Comparison of ENCODE assay signal across 10 cellular contexts in genomic region chr12:75444444-75445136, GRCh38. TPM values are rescaled to one million over a fixed set of nuclear protein-coding genes. Genes with fewer than 3 reads are reported as not detected.
A peak's percentile ranks its signal among the peaks of the same experiment; 100 is the strongest.
DNase-seq lines count a peak whose midpoint lies in the region.
"Had no signal": no experiment of that assay in that cellular context is flagged by ENCODE, and none has a peak within 500 bp of the region (broad histone marks: within the 10 kb centered on the region; RNA-seq: fewer than 3 reads in every experiment).

No MANE protein-coding gene starts in this region.

- no peak overlapping the region for H3K4ac ChIP-seq in trophoblast cell (ENCODE audit: low read depth, low read length)

- peaks cover 0 to 4% of the 10 kb centered on the region in 2 donors for H3K27me3 Mint-ChIP-seq in CD8-positive, alpha-beta memory T cell

- H3K4me3 ChIP-seq in trophoblast cell (ENCODE audit: low read depth, low read length) = no peak overlapping the region
- H3K4me3 ChIP-seq in CD8-positive, alpha-beta memory T cell (ENCODE audit: low read length) = no peak overlapping the region
- H3K4me3 ChIP-seq: Peyer's patch had no signal

- no peak overlapping the region for H2AK5ac ChIP-seq in trophoblast cell (ENCODE audit: low read length)

- H2AFZ ChIP-seq in trophoblast cell (ENCODE audit: insufficient read depth, low read length, poor library complexity) = no peak overlapping the region

- H4K91ac ChIP-seq in trophoblast cell (ENCODE audit: low read depth, low read length) = no peak overlapping the region

- POLR2A ChIA-PET in CD8-positive, alpha-beta memory T cell (lab: Charles Lee) = interaction anchor here (0.5 kb wide), 1 partner anchor 9 kb away, joined by 5 read pairs; no protein-coding TSS in a partner anchor

- H3K4me3 Mint-ChIP-seq in CD8-positive, alpha-beta memory T cell = no peak overlapping the region

- peaks cover 0 to 5% (median 2%) of the 10 kb centered on the region in 5 donors for H3K9me3 Mint-ChIP-seq in CD8-positive, alpha-beta memory T cell

- WGBS in trophoblast cell (ENCODE audit: extremely low coverage, insufficient coverage, insufficient read length) = no CpG with 5 or more reads among the region's 6 CpGs

- H3K36me3 Mint-ChIP-seq in CD8-positive, alpha-beta memory T cell = peaks cover 0 to 7% (median 4%) of the 10 kb centered on the region in 3 donors

- H3K79me2 ChIP-seq in trophoblast cell (ENCODE audit: control insufficient read depth, insufficient read depth, low read length, poor library complexity) = no peaks in the 10 kb centered on the region

- H3K23ac ChIP-seq in trophoblast cell (ENCODE audit: low read length) = no peak overlapping the region

- DNase-seq in ELR (ENCODE audit: low read depth) = peak; percentile 80
- peak; percentile 41 for DNase-seq in RKO (ENCODE audit: low spot score)
- peak; percentile 39 for DNase-seq in fibroblast of gingiva (ENCODE audit: low read depth)
- DNase-seq in trophoblast cell = peak; percentile 18 to 38
- no peak for DNase-seq in CD8-positive, alpha-beta memory T cell
- no peak for DNase-seq in NCI-H1105 (lab: John Stamatoyannopoulos, UW)
- DNase-seq in cortex of kidney (lab: John Stamatoyannopoulos, UW) = no peak
- DNase-seq: NCI-H345, Peyer's patch had no signal

- no peak overlapping the region for H3K14ac ChIP-seq in trophoblast cell (ENCODE audit: low read length)

- no peaks in the 10 kb centered on the region for H3K27me3 ChIP-seq in trophoblast cell (ENCODE audit: insufficient read depth, low read length)
- H3K27me3 ChIP-seq in CD8-positive, alpha-beta memory T cell (ENCODE audit: insufficient read depth, low read length, poor library complexity, severe bottlenecking) = no peaks in the 10 kb centered on the region
- H3K27me3 ChIP-seq: Peyer's patch had no signal

- H2BK5ac ChIP-seq in trophoblast cell (ENCODE audit: low read depth, low read length, poor library complexity) = no peak overlapping the region

- H3K36me3 ChIP-seq in trophoblast cell (ENCODE audit: control insufficient read depth in 1 of 2, insufficient read depth in 2 of 2, low read length in 2 of 2) = no peaks in the 10 kb centered on the region
- H3K36me3 ChIP-seq in CD8-positive, alpha-beta memory T cell (ENCODE audit: insufficient read depth, low read length) = no peaks in the 10 kb centered on the region
- H3K36me3 ChIP-seq: Peyer's patch had no signal

- H3K9me3 ChIP-seq in trophoblast cell (ENCODE audit: insufficient read depth, low read depth, low read length) = peaks cover 2% of the 10 kb centered on the region
- no peaks in the 10 kb centered on the region for H3K9me3 ChIP-seq in CD8-positive, alpha-beta memory T cell (ENCODE audit: low read length)
- H3K9me3 ChIP-seq: Peyer's patch had no signal

- no peak overlapping the region for H2BK12ac ChIP-seq in trophoblast cell (ENCODE audit: low read length)

- CTCF ChIA-PET in CD8-positive, alpha-beta memory T cell (lab: Charles Lee) = no interaction called here

- peak overlapping the region in 1 of 8 donors; percentile 50 for H3K27ac Mint-ChIP-seq in CD8-positive, alpha-beta memory T cell

- no peak overlapping the region for H4K8ac ChIP-seq in trophoblast cell (ENCODE audit: low read depth, low read length)

- H3K4me1 ChIP-seq in trophoblast cell (ENCODE audit: control insufficient read depth in 1 of 2, insufficient read depth in 2 of 2, low read length in 2 of 2) = peaks cover 0 to 3% of the 10 kb centered on the region in 2 experiments
- no peaks in the 10 kb centered on the region for H3K4me1 ChIP-seq in CD8-positive, alpha-beta memory T cell (ENCODE audit: insufficient read depth, low read length)
- H3K4me1 ChIP-seq: Peyer's patch had no signal

- peak overlapping the region; percentile 16 for H3K4me2 ChIP-seq in trophoblast cell (ENCODE audit: low read length)

- no peaks in the 10 kb centered on the region for H3K79me1 ChIP-seq in trophoblast cell (ENCODE audit: low read length)

- no peak overlapping the region for H3K27ac ChIP-seq in trophoblast cell (ENCODE audit: low read depth, low read length)
- H3K27ac ChIP-seq in CD8-positive, alpha-beta memory T cell (ENCODE audit: low read depth, low read length) = no peak overlapping the region
- H3K27ac ChIP-seq: Peyer's patch, VCaP had no signal

- peak overlapping the region; percentile 17 for H2BK120ac ChIP-seq in trophoblast cell (ENCODE audit: insufficient read depth, low read length, poor library complexity)

- H3K18ac ChIP-seq in trophoblast cell (ENCODE audit: low read length) = no peak overlapping the region

- H4K12ac ChIP-seq in trophoblast cell (ENCODE audit: low read depth, low read length) = no peak overlapping the region

- H3K4me1 Mint-ChIP-seq in CD8-positive, alpha-beta memory T cell = no peaks in the 10 kb centered on the region

- no peak overlapping the region for H3K9ac ChIP-seq in trophoblast cell (ENCODE audit: low read length)

RNA-seq across cellular contexts. Expression of gene GLIPR1, which starts 36.0 kb away (rescaled TPM):
- 19.6 and 20.8 TPM in 2 replicates for polyA plus RNA-seq in trophoblast cell (2013)
- 10 to 100 TPM; 22.2 to 22.8 TPM for total RNA-seq in CD8-positive, alpha-beta memory T cell
- polyA plus RNA-seq in CD8-positive, alpha-beta memory T cell = 202 TPM

RNA-seq across cellular contexts. Expression of gene GLIPR1L2, which starts 53.7 kb away (rescaled TPM):
- 0.24 and 0.31 TPM in 2 replicates for polyA plus RNA-seq in trophoblast cell (2013)
- total RNA-seq in CD8-positive, alpha-beta memory T cell = not detected
- polyA plus RNA-seq in CD8-positive, alpha-beta memory T cell = 0.92 TPM

Comparison
In these comparisons a context has a peak if more than half of its experiments do, and no peak if none do; other contexts are left out.
1. DNase-seq: peak in ELR (single experiment), RKO (single experiment), fibroblast of gingiva (single experiment) and trophoblast cell (2 of 2); none in CD8-positive, alpha-beta memory T cell (0 of 5), NCI-H1105 (single experiment) and cortex of kidney (single experiment).